In the genomic region with DNA sequence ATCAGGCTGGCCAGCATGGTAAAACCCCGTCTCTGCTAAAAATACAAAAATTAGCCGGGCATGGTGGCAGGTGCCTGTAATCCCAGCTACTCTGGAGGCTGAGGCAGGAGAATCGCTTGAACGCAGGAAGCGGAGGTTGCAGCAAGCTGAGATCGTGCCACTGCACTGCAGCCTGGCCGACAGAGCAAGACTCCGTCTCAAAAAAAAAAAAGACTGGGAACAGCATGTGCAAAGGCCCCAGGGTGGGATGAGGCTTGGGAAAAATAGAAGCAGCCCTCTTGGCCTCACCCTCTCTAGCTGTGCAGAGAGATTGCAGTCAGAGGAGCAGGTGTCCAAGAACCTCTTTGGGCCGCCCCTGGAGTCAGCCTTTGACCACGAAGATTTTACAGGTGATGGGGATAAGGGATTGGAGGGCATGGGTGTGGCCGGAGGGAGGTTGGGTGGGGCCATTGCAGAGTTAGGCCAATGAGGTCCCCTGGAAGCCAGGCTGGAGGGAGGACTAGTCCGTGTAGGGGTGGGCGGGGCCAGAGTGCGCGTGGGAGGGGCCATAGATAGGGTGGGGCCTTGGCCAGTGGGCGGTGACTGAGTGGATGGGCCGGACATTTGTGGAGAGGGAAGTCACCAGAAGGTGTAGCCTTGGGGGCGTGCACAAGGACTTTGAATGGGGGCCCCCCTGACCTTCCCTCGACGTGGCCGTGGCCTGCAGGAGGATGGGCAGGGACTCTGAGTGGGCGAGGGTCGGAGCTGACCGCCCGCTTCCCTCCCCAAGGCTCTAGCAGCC, we compare ENCODE assay signal across 9 cellular contexts. TPM values are rescaled to one million over a fixed set of nuclear protein-coding genes. Genes with fewer than 3 reads are reported as not detected.
A peak's percentile ranks its signal among the peaks of the same experiment; 100 is the strongest.
DNase-seq lines count a peak whose midpoint lies in the region; ATAC-seq, FAIRE-seq and TF ChIP-seq lines count a peak whose summit lies in the region.
"Had no signal": no experiment of that assay in that cellular context is flagged by ENCODE, and none has a peak within 500 bp of the region (broad histone marks: within the 10 kb centered on the region; RNA-seq: fewer than 3 reads in every experiment).

No MANE protein-coding gene starts in this region.

- RAD21 ChIA-PET in GM12878 (lab: Charles Lee; ENCODE audit: unreplicated experiment): interaction anchor here (0.7 to 5.0 kb wide), 2 partner anchors 24 to 81 kb away, joined by 4 to 96 read pairs; a partner anchor contains a TSS

- H3K36me3 ChIP-seq in Panc1 (ENCODE audit: control insufficient read depth, insufficient read depth, low read length) (no peaks in the 10 kb centered on the region; the same call in 1 of the 2 replicates), GM12878 (ENCODE audit: control insufficient read depth in 2 of 2, insufficient read depth in 2 of 2, low read length in 1 of 2) (peaks cover 1 to 9% of the 10 kb centered on the region in 2 experiments; a peak in 3 of 4 replicates), kidney epithelial cell (ENCODE audit: control insufficient read depth, insufficient read depth, low read length) (no peaks in the 10 kb centered on the region)

- SMC1A ChIA-PET in GM12878 (lab: Charles Lee; ENCODE audit: uncharacterized antibody, unreplicated experiment): interaction anchor here (1.8 to 2.6 kb wide), 3 partner anchors 26 to 172 kb away, joined by 3 to 19 read pairs (median 13); a partner anchor contains a TSS

- TF ChIP-seq EP300 in GM12878 (IDR thresholded peaks at IDR 0.05; ENCODE audit: borderline replicate concordance in 1 of 2, control insufficient read depth in 1 of 2, low read depth in 2 of 2, low read length in 2 of 2): no peak

- H3K9ac ChIP-seq in GM12878 (ENCODE audit: control insufficient read depth, insufficient read depth, low read length): no peak overlapping the region

- H3K9me3 ChIP-seq in Panc1 (ENCODE audit: control insufficient read depth, insufficient read depth, low read depth, low read length) (no peaks in the 10 kb centered on the region), GM12878 (replicated peaks; ENCODE audit: control insufficient read depth, insufficient read depth, low read length) (no peaks in the 10 kb centered on the region)

- H2AFZ ChIP-seq in GM12878 (ENCODE audit: control insufficient read depth, low read depth, low read length): no peak overlapping the region

- H3K27ac ChIP-seq in Panc1 (ENCODE audit: low read length): no peak overlapping the region
- no peak overlapping the region for H3K27ac ChIP-seq in GM12878 (ENCODE audit: control insufficient read depth, insufficient read depth)

- no peaks in the 10 kb centered on the region for H3K27me3 ChIP-seq in Panc1 (ENCODE audit: control insufficient read depth, insufficient read depth, low read length)
- H3K27me3 ChIP-seq in GM12878 (replicated peaks in 1 of 2; ENCODE audit: control insufficient read depth in 2 of 2, insufficient read depth in 2 of 2, low read length in 1 of 2): no peaks in the 10 kb centered on the region
- H3K27me3 ChIP-seq in kidney epithelial cell (ENCODE audit: control insufficient read depth, insufficient read depth, low read length): peaks cover 7% of the 10 kb centered on the region

- H3K4me3 ChIP-seq in Panc1 (ENCODE audit: low read depth in 2 of 2, low read length in 2 of 2): no peak overlapping the region
- H3K4me3 ChIP-seq in GM12878: no peak overlapping the region
- peak overlapping the region; percentile 26 for H3K4me3 ChIP-seq in kidney epithelial cell (ENCODE audit: low read depth, low read length)

- CTCF ChIA-PET in Panc1 (lab: Charles Lee): interaction anchor here (0.6 kb wide), 1 partner anchor 282 kb away, joined by 3 read pairs; no protein-coding TSS in a partner anchor
- CTCF ChIA-PET in GM12878 (lab: Yijun Ruan, JAX): interaction anchor here (0.6 to 4.4 kb wide), 3 partner anchors 12 to 75 kb away, joined by 3 to 28 read pairs (median 23); a partner anchor contains a TSS

- BruUV-seq in Panc1 (replicated peaks; lab: Mats Ljungman, UMichigan) (no TSS peak), GM12878 (replicated peaks; lab: Mats Ljungman, UMichigan) (no TSS peak)

- no peak for TF ChIP-seq CTCF in Panc1 (IDR thresholded peaks at IDR 0.05)
- TF ChIP-seq CTCF in GM12878 (IDR thresholded peaks at IDR 0.05 in 2 of 3, conservative IDR thresholded peaks at IDR 0.05 in 1 of 3; ENCODE audit: control insufficient read depth in 2 of 3, extremely low read depth in 1 of 3, insufficient read depth in 1 of 3, low read depth in 3 of 3, low read length in 3 of 3): no peak
- TF ChIP-seq CTCF in kidney epithelial cell (IDR thresholded peaks at IDR 0.05; ENCODE audit: insufficient read depth, low read length, poor library complexity, severe bottlenecking): no peak

- 0 out of 2 replicates have a peak, but pooled peaks cover 3% of the 10 kb centered on the region for H3K4me1 ChIP-seq in Panc1 (ENCODE audit: control insufficient read depth, insufficient read depth, low read length)
- peaks cover 20% of the 10 kb centered on the region for H3K4me1 ChIP-seq in GM12878 (ENCODE audit: control insufficient read depth, insufficient read depth, low read length)

- WGBS in GM12878 (ENCODE audit: insufficient coverage, insufficient replicate concordance, low lambda C conversion rate, missing lambda C conversion rate): 80% methylated on average over 19 of the region's 25 CpGs

- ATAC-seq in Panc1 (peak; percentile 74), GM12878 (peak; percentile 54), GM21529 (IDR thresholded peaks at IDR 0.05; ENCODE audit: unreplicated experiment) (no peak)

- DNase-seq in H54 (ENCODE audit: insufficient read length, low spot score) (peak; percentile 75), Panc1 (ENCODE audit: low read depth, low spot score) (no peak), GM12878 (ENCODE audit: low read depth, low spot score) (no peak), kidney epithelial cell (ENCODE audit: low read depth) (no peak), NCI-H1092 treated with DMSO at 0.1 percent for 48 hours (lab: John Stamatoyannopoulos, UW) (no peak), NCI-H1694 treated with DMSO at 0.1 percent for 48 hours (lab: John Stamatoyannopoulos, UW) (no peak)
- peak; percentile 41 for DNase-seq in stimulated activated CD8-positive, alpha-beta memory T cell treated with anti-CD3 and anti-CD28 coated beads, Interleukin-7, amount 100 ng/mL, for 24 hours (ENCODE audit: low read depth)

- no peaks in the 10 kb centered on the region for H3K79me2 ChIP-seq in GM12878 (ENCODE audit: control insufficient read depth, insufficient read depth, low read length)

- in situ Hi-C loops in Panc1 (cut with HindIII; ENCODE audit: low pct_unique_long_range_greater_than_20kb, low sequenced_read_pairs): no loop called here
- in situ Hi-C loops in GM12878 (cut with MboI): no loop called here

- TF ChIP-seq POLR2A in H54 (IDR thresholded peaks at IDR 0.05; ENCODE audit: low read depth, low read length): no peak
- TF ChIP-seq POLR2A in GM12878 (IDR thresholded peaks at IDR 0.05; ENCODE audit: low read depth, low read length): no peak

- no peak for TF ChIP-seq RAD21 in GM12878 (IDR thresholded peaks at IDR 0.05; ENCODE audit: insufficient read depth, low read depth, low read length)

- POLR2A ChIA-PET in Panc1 (lab: Charles Lee): no interaction called here
- POLR2A ChIA-PET in GM12878 (lab: Charles Lee): interaction anchor here (2.0 kb wide), 1 partner anchor 72 kb away, joined by 4 read pairs; no protein-coding TSS in a partner anchor

- H3K4me2 ChIP-seq in GM12878 (ENCODE audit: control insufficient read depth, insufficient read depth): no peak overlapping the region

- intact Hi-C loops in Panc1 (cut with micrococcal nuclease; ENCODE audit: unreplicated experiment) (no loop called here), GM12878 (cut with micrococcal nuclease; ENCODE audit: unreplicated experiment) (loop anchor here (2.0 to 5.0 kb wide), 2 partner anchors 23 to 79 kb away; a partner anchor contains a TSS)

- peak; percentile 48 for FAIRE-seq in H54 (lab: Jason Lieb, UNC)
- no peak for FAIRE-seq in GM12878 (lab: Jason Lieb, UNC)

- H4K20me1 ChIP-seq in GM12878 (ENCODE audit: control insufficient read depth, insufficient read depth): no peaks in the 10 kb centered on the region; the same call in 1 of the 2 replicates

RNA-seq across cellular contexts. Expression of a gene that starts 16.9 kb away (rescaled TPM):
- total RNA-seq in Panc1 (2021; ENCODE audit: unreplicated experiment) (0.67 TPM), GM12878 (2014; rRNA removed) (0.22 TPM in 1 of 2 replicates, not detected in the other), GM12878 (2014; rRNA removed; fragmentation: Illumina TruSeq; extraction: Trizol) (not detected in 2 replicates), GM12878 (2021) (0.08 TPM in 1 of 2 replicates, not detected in the other), kidney epithelial cell (11.5 and 13.6 TPM in 2 replicates)
- polyA plus RNA-seq in Panc1 (2012; ENCODE audit: insufficient read length): 0.23 TPM
- total RNA-seq in GM12878 (2013; cell fraction: nucleolus; rRNA removed): not detected in 2 replicates
- polyA plus RNA-seq in GM12878 (2011; ENCODE audit: low read depth): not detected
- polyA plus RNA-seq in GM12878 (2011; rRNA removed) (not detected in 2 replicates), GM12878 (2014; fragmentation: Illumina TruSeq; extraction: Trizol) (not detected in 2 replicates), GM12878 (2014; fragmentation: Nextera tagmentation; extraction: Ambion mirVana) (not detected), GM12878 (2014; rRNA removed) (not detected in 2 replicates), GM12878 (2016; fragmentation: Nextera tagmentation; extraction: Ambion mirVana) (not detected)
- polyA plus RNA-seq in GM12878 (2011; cell fraction: cytosol; rRNA removed): not detected in 2 replicates
- not detected in 2 replicates for polyA plus RNA-seq in GM12878 (2011; cell fraction: nucleus; rRNA removed)
- polyA plus RNA-seq in GM12878 (2012): not detected in 2 replicates
- polyA minus RNA-seq in GM12878 (2011; rRNA and poly(A)+ RNA removed): not detected in 2 replicates
- polyA minus RNA-seq in GM12878 (2011; cell fraction: cytosol; rRNA and poly(A)+ RNA removed): not detected in 2 replicates
- polyA minus RNA-seq in GM12878 (2011; cell fraction: nucleus; rRNA and poly(A)+ RNA removed): not detected in 2 replicates
- total RNA-seq: myocyte had no signal

RNA-seq across cellular contexts. Expression of a gene that starts 26.8 kb away (rescaled TPM):
- total RNA-seq in Panc1 (2021; ENCODE audit: unreplicated experiment): 1.1 TPM
- 2.7 TPM for polyA plus RNA-seq in Panc1 (2012; ENCODE audit: insufficient read length)
- 133 and 141 TPM in 2 replicates for total RNA-seq in GM12878 (2013; cell fraction: nucleolus; rRNA removed)
- 24.3 and 25.2 TPM in 2 replicates for total RNA-seq in GM12878 (2014; rRNA removed)
- 12.2 and 12.5 TPM in 2 replicates for total RNA-seq in GM12878 (2014; rRNA removed; fragmentation: Illumina TruSeq; extraction: Trizol)
- total RNA-seq in GM12878 (2021): 36.9 and 45.8 TPM in 2 replicates
- 10.8 TPM for polyA plus RNA-seq in GM12878 (2011; ENCODE audit: low read depth)
- 4.3 and 7.2 TPM in 2 replicates for polyA plus RNA-seq in GM12878 (2011; rRNA removed)
- 8.2 and 10.2 TPM in 2 replicates for polyA plus RNA-seq in GM12878 (2011; cell fraction: cytosol; rRNA removed)
- polyA plus RNA-seq in GM12878 (2011; cell fraction: nucleus; rRNA removed): 57.4 and 76.4 TPM in 2 replicates
- polyA plus RNA-seq in GM12878 (2012): 24.4 and 28.1 TPM in 2 replicates
- 6.9 and 11.7 TPM in 2 replicates for polyA plus RNA-seq in GM12878 (2014; fragmentation: Illumina TruSeq; extraction: Trizol)
- polyA plus RNA-seq in GM12878 (2014; fragmentation: Nextera tagmentation; extraction: Ambion mirVana): under 1 TPM; 0.14 to 0.73 TPM
- 19.2 and 22.7 TPM in 2 replicates for polyA plus RNA-seq in GM12878 (2014; rRNA removed)
- polyA plus RNA-seq in GM12878 (2016; fragmentation: Nextera tagmentation; extraction: Ambion mirVana): 10 to 100 TPM; 24.4 to 28.4 TPM
- polyA minus RNA-seq in GM12878 (2011; rRNA and poly(A)+ RNA removed): 30.5 and 47.3 TPM in 2 replicates
- polyA minus RNA-seq in GM12878 (2011; cell fraction: cytosol; rRNA and poly(A)+ RNA removed): 11.3 and 13.5 TPM in 2 replicates
- 62.5 and 90.0 TPM in 2 replicates for polyA minus RNA-seq in GM12878 (2011; cell fraction: nucleus; rRNA and poly(A)+ RNA removed)
- total RNA-seq in kidney epithelial cell: 1.5 and 3.8 TPM in 2 replicates
- total RNA-seq: myocyte had no signal

RNA-seq across cellular contexts. Expression of a gene that starts 43.3 kb away (rescaled TPM):
- total RNA-seq in Panc1 (2021; ENCODE audit: unreplicated experiment) (0.57 TPM), GM12878 (2014; rRNA removed) (0.93 and 1.2 TPM in 2 replicates), GM12878 (2014; rRNA removed; fragmentation: Illumina TruSeq; extraction: Trizol) (0.32 and 0.36 TPM in 2 replicates), GM12878 (2021) (0.93 and 1.7 TPM in 2 replicates), kidney epithelial cell (not detected in 2 replicates)
- 1.2 TPM for polyA plus RNA-seq in Panc1 (2012; ENCODE audit: insufficient read length)
- 1.1 TPM in 1 of 2 replicates, not detected in the other for total RNA-seq in GM12878 (2013; cell fraction: nucleolus; rRNA removed)
- 0.92 TPM for polyA plus RNA-seq in GM12878 (2011; ENCODE audit: low read depth)
- polyA plus RNA-seq in GM12878 (2011; rRNA removed) (0.16 and 0.29 TPM in 2 replicates), GM12878 (2014; fragmentation: Illumina TruSeq; extraction: Trizol) (0.73 TPM in 1 of 2 replicates, not detected in the other), GM12878 (2014; fragmentation: Nextera tagmentation; extraction: Ambion mirVana) (under 1 TPM; 0.37 to 0.66 TPM), GM12878 (2014; rRNA removed) (0.27 and 1.1 TPM in 2 replicates), GM12878 (2016; fragmentation: Nextera tagmentation; extraction: Ambion mirVana) (1 to 10 TPM in 1 of 2 experiments, under 1 TPM in 1; 0.78 to 1.9 TPM)
- 0.67 and 0.84 TPM in 2 replicates for polyA plus RNA-seq in GM12878 (2011; cell fraction: cytosol; rRNA removed)
- 1.8 and 2.4 TPM in 2 replicates for polyA plus RNA-seq in GM12878 (2011; cell fraction: nucleus; rRNA removed)
- 1.1 and 1.3 TPM in 2 replicates for polyA plus RNA-seq in GM12878 (2012)
- polyA minus RNA-seq in GM12878 (2011; rRNA and poly(A)+ RNA removed): not detected in 2 replicates
- polyA minus RNA-seq in GM12878 (2011; cell fraction: cytosol; rRNA and poly(A)+ RNA removed): not detected in 2 replicates
- 0.60 and 0.86 TPM in 2 replicates for polyA minus RNA-seq in GM12878 (2011; cell fraction: nucleus; rRNA and poly(A)+ RNA removed)
- total RNA-seq: myocyte had no signal

RNA-seq across cellular contexts. Expression of a gene that starts 58.8 kb away (rescaled TPM):
- total RNA-seq in Panc1 (2021; ENCODE audit: unreplicated experiment) (56.6 TPM), GM12878 (2014; rRNA removed) (13.8 and 14.6 TPM in 2 replicates), GM12878 (2014; rRNA removed; fragmentation: Illumina TruSeq; extraction: Trizol) (6.4 and 6.6 TPM in 2 replicates), GM12878 (2021) (63.9 and 65.3 TPM in 2 replicates), kidney epithelial cell (43.1 and 57.4 TPM in 2 replicates)
- polyA plus RNA-seq in Panc1 (2012; ENCODE audit: insufficient read length): 93.7 TPM
- total RNA-seq in GM12878 (2013; cell fraction: nucleolus; rRNA removed): 18.5 and 19.7 TPM in 2 replicates
- 14.1 TPM for polyA plus RNA-seq in GM12878 (2011; ENCODE audit: low read depth)
- polyA plus RNA-seq in GM12878 (2011; rRNA removed) (1.9 and 6.6 TPM in 2 replicates), GM12878 (2014; fragmentation: Illumina TruSeq; extraction: Trizol) (2.9 and 16.8 TPM in 2 replicates), GM12878 (2014; fragmentation: Nextera tagmentation; extraction: Ambion mirVana) (1 to 10 TPM; 2.1 to 3.4 TPM), GM12878 (2014; rRNA removed) (15.5 and 22.2 TPM in 2 replicates), GM12878 (2016; fragmentation: Nextera tagmentation; extraction: Ambion mirVana) (10 to 100 TPM; 26.5 to 31.8 TPM)
- 17.1 and 17.3 TPM in 2 replicates for polyA plus RNA-seq in GM12878 (2011; cell fraction: cytosol; rRNA removed)
- 26.6 and 44.9 TPM in 2 replicates for polyA plus RNA-seq in GM12878 (2011; cell fraction: nucleus; rRNA removed)
- polyA plus RNA-seq in GM12878 (2012): 60.1 and 64.9 TPM in 2 replicates
- polyA minus RNA-seq in GM12878 (2011; rRNA and poly(A)+ RNA removed): 34.7 and 45.5 TPM in 2 replicates
- 41.9 and 52.7 TPM in 2 replicates for polyA minus RNA-seq in GM12878 (2011; cell fraction: cytosol; rRNA and poly(A)+ RNA removed)
- polyA minus RNA-seq in GM12878 (2011; cell fraction: nucleus; rRNA and poly(A)+ RNA removed): 9.9 and 19.7 TPM in 2 replicates

Comparison
In these comparisons a context has a peak if more than half of its experiments do, and no peak if none do; other contexts are left out.
1. DNase-seq: peak in H54 (single experiment) and stimulated activated CD8-positive, alpha-beta memory T cell treated with anti-CD3 and anti-CD28 coated beads, Interleukin-7, amount 100 ng/mL, for 24 hours (single experiment); none in Panc1 (single experiment), GM12878 (single experiment), kidney epithelial cell (single experiment), NCI-H1092 treated with DMSO at 0.1 percent for 48 hours (single experiment) and NCI-H1694 treated with DMSO at 0.1 percent for 48 hours (single experiment).